1 cellular context compared by ENCODE assay signal in genomic region chr11:27473017-27473406, GRCh38.
TF ChIP-seq lines count a peak whose summit lies in the region.

No MANE protein-coding gene starts in this region.

TF ChIP-seq in IMR-90, 13 proteins besides CTCF, POLR2A, EP300 and RAD21 (continued from another document):
- no peak for TF ChIP-seq ELK1 (IDR thresholded peaks at IDR 0.05; ENCODE audit: borderline replicate concordance, low read depth, low read length)
- no peak for TF ChIP-seq MAZ (IDR thresholded peaks at IDR 0.05; ENCODE audit: borderline replicate concordance, low read depth, low read length)
- TF ChIP-seq NFE2L2 (IDR thresholded peaks at IDR 0.05; ENCODE audit: low read depth, low read length): no peak
